In the genomic region with DNA sequence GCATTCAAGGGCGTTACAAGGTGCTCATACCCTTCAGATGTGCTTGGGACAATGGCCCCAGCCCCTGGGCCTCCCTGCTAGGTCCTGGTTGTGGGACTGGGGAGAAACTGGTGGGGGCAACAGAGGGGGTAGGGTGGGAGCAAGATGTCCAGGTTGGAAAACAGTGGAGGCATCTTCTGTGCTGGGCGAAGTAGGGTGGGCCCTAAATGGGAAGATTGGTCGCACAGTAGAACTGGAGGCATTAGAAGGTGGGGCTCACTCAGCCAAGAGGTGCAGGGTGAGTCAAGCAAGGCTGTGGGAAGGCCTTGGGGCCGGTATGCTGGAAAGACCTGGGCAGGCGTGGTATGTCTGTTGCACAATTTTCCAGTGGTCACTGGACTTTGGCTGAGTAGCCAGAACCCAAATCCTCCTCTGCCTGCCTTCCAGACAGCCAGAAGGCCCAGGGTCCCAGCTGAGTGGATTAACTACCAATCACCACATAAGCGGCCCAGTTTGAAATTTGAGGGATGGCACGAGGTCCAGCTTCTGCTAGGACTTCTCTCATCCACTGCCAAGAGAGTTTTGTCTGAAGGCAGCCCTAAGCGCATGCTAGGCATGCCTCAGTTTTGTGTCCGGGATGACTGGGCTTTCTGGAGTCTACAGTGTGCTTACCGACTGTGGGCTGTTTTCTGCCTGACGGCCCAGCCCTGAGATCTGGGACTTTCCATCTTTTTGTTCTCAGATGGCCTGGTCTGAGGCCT, we compare ENCODE assay signal across 1 cellular context.
TF ChIP-seq lines count a peak whose summit lies in the region.

No MANE protein-coding gene starts in this region.

TF ChIP-seq in K562, 482 proteins besides CTCF, POLR2A, EP300 and RAD21 (continued from another document):
- TF ChIP-seq GTF2A2 (tag; IDR thresholded peaks at IDR 0.05) (peak; percentile 31; the same call in 1 of the 2 replicates), CBFB (CRISPR knock-in tag; IDR thresholded peaks at IDR 0.05) (no peak), CBX1 (IDR thresholded peaks at IDR 0.05; ENCODE audit: low read depth) (no peak), ZNF79 (CRISPR knock-in tag; IDR thresholded peaks at IDR 0.05; ENCODE audit: low read depth) (no peak), ZNF778 (CRISPR knock-in tag; IDR thresholded peaks at IDR 0.05) (no peak), NFATC3 (IDR thresholded peaks at IDR 0.05) (no peak), FOSL1 (tag; conservative IDR thresholded peaks at IDR 0.05) (peak; percentile 70), ASH1L (IDR thresholded peaks at IDR 0.05; ENCODE audit: borderline replicate concordance, low read depth, partially characterized antibody) (no peak), TAF1 (IDR thresholded peaks at IDR 0.05; ENCODE audit: control insufficient read depth, extremely low read depth, insufficient read depth, low read length, severe bottlenecking) (no peak), KDM4B (IDR thresholded peaks at IDR 0.05; ENCODE audit: borderline replicate concordance in 2 of 2, low read depth in 1 of 2) (no peak), HMGN3 (IDR thresholded peaks at IDR 0.05; ENCODE audit: borderline replicate concordance, extremely low read depth, insufficient read length, low read depth, low read length) (no peak), ZNF695 (CRISPR knock-in tag; IDR thresholded peaks at IDR 0.05) (0 out of 2 replicates have a peak, but pooled peaks have one; percentile 11), SMAD4 (CRISPR knock-in tag; conservative IDR thresholded peaks at IDR 0.05) (peak; percentile 72), ZNF445 (CRISPR knock-in tag; IDR thresholded peaks at IDR 0.05; ENCODE audit: low read depth) (no peak)
- TF ChIP-seq, protein P1, sequence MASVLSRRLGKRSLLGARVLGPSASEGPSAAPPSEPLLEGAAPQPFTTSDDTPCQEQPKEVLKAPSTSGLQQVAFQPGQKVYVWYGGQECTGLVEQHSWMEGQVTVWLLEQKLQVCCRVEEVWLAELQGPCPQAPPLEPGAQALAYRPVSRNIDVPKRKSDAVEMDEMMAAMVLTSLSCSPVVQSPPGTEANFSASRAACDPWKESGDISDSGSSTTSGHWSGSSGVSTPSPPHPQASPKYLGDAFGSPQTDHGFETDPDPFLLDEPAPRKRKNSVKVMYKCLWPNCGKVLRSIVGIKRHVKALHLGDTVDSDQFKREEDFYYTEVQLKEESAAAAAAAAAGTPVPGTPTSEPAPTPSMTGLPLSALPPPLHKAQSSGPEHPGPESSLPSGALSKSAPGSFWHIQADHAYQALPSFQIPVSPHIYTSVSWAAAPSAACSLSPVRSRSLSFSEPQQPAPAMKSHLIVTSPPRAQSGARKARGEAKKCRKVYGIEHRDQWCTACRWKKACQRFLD (CRISPR knock-in tag; IDR thresholded peaks at IDR 0.05), result peak; percentile 54; the same call in 1 of the 2 replicates
- TF ChIP-seq, protein P2, sequence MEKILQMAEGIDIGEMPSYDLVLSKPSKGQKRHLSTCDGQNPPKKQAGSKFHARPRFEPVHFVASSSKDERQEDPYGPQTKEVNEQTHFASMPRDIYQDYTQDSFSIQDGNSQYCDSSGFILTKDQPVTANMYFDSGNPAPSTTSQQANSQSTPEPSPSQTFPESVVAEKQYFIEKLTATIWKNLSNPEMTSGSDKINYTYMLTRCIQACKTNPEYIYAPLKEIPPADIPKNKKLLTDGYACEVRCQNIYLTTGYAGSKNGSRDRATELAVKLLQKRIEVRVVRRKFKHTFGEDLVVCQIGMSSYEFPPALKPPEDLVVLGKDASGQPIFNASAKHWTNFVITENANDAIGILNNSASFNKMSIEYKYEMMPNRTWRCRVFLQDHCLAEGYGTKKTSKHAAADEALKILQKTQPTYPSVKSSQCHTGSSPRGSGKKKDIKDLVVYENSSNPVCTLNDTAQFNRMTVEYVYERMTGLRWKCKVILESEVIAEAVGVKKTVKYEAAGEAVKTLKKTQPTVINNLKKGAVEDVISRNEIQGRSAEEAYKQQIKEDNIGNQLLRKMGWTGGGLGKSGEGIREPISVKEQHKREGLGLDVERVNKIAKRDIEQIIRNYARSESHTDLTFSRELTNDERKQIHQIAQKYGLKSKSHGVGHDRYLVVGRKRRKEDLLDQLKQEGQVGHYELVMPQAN (IDR thresholded peaks at IDR 0.05; ENCODE audit: borderline replicate concordance), result no peak
- TF ChIP-seq, protein P3, sequence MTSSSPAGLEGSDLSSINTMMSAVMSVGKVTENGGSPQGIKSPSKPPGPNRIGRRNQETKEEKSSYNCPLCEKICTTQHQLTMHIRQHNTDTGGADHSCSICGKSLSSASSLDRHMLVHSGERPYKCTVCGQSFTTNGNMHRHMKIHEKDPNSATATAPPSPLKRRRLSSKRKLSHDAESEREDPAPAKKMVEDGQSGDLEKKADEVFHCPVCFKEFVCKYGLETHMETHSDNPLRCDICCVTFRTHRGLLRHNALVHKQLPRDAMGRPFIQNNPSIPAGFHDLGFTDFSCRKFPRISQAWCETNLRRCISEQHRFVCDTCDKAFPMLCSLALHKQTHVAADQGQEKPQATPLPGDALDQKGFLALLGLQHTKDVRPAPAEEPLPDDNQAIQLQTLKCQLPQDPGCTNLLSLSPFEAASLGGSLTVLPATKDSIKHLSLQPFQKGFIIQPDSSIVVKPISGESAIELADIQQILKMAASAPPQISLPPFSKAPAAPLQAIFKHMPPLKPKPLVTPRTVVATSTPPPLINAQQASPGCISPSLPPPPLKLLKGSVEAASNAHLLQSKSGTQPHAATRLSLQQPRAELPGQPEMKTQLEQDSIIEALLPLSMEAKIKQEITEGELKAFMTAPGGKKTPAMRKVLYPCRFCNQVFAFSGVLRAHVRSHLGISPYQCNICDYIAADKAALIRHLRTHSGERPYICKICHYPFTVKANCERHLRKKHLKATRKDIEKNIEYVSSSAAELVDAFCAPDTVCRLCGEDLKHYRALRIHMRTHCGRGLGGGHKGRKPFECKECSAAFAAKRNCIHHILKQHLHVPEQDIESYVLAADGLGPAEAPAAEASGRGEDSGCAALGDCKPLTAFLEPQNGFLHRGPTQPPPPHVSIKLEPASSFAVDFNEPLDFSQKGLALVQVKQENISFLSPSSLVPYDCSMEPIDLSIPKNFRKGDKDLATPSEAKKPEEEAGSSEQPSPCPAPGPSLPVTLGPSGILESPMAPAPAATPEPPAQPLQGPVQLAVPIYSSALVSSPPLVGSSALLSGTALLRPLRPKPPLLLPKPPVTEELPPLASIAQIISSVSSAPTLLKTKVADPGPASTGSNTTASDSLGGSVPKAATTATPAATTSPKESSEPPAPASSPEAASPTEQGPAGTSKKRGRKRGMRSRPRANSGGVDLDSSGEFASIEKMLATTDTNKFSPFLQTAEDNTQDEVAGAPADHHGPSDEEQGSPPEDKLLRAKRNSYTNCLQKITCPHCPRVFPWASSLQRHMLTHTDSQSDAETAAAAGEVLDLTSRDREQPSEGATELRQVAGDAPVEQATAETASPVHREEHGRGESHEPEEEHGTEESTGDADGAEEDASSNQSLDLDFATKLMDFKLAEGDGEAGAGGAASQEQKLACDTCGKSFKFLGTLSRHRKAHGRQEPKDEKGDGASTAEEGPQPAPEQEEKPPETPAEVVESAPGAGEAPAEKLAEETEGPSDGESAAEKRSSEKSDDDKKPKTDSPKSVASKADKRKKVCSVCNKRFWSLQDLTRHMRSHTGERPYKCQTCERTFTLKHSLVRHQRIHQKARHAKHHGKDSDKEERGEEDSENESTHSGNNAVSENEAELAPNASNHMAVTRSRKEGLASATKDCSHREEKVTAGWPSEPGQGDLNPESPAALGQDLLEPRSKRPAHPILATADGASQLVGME (CRISPR knock-in tag; IDR thresholded peaks at IDR 0.05), result 0 out of 2 replicates have a peak, but pooled peaks have one; percentile 28
- TF ChIP-seq, protein P4, sequence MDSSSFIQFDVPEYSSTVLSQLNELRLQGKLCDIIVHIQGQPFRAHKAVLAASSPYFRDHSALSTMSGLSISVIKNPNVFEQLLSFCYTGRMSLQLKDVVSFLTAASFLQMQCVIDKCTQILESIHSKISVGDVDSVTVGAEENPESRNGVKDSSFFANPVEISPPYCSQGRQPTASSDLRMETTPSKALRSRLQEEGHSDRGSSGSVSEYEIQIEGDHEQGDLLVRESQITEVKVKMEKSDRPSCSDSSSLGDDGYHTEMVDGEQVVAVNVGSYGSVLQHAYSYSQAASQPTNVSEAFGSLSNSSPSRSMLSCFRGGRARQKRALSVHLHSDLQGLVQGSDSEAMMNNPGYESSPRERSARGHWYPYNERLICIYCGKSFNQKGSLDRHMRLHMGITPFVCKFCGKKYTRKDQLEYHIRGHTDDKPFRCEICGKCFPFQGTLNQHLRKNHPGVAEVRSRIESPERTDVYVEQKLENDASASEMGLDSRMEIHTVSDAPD (CRISPR knock-in tag; IDR thresholded peaks at IDR 0.05), result no peak
- TF ChIP-seq, protein P5, sequence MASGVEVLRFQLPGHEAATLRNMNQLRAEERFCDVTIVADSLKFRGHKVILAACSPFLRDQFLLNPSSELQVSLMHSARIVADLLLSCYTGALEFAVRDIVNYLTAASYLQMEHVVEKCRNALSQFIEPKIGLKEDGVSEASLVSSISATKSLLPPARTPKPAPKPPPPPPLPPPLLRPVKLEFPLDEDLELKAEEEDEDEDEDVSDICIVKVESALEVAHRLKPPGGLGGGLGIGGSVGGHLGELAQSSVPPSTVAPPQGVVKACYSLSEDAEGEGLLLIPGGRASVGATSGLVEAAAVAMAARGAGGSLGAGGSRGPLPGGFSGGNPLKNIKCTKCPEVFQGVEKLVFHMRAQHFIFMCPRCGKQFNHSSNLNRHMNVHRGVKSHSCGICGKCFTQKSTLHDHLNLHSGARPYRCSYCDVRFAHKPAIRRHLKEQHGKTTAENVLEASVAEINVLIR (CRISPR knock-in tag; IDR thresholded peaks at IDR 0.05), result 0 out of 2 replicates have a peak, but pooled peaks have one; percentile 6
TF ChIP-seq in K562: peak in this region for 37.
